Comparison of ENCODE assay signal across 8 cellular contexts in genomic region chr2:182650704-182651103, GRCh38.
DNase-seq lines count a peak whose midpoint lies in the region; TF ChIP-seq lines count a peak whose summit lies in the region.

No MANE protein-coding gene starts in this region.

- H3K9me3 ChIP-seq in DOHH2 (ENCODE audit: control insufficient read depth, insufficient read depth, low read length) (no peaks in the 10 kb centered on the region), Peyer's patch (no peaks in the 10 kb centered on the region), prostate gland (no peaks in the 10 kb centered on the region)

- no peaks in the 10 kb centered on the region for H3F3A ChIP-seq in DOHH2 (ENCODE audit: control insufficient read depth, insufficient read depth)

- peak; percentile 63 for TF ChIP-seq CTCF in DOHH2 (IDR thresholded peaks at IDR 0.05; ENCODE audit: low read depth, low read length, poor library complexity, severe bottlenecking)
- peak in 4 of 6 experiments; percentile 42 to 60 (median 54) for TF ChIP-seq CTCF in Peyer's patch (IDR thresholded peaks at IDR 0.05)
- TF ChIP-seq CTCF in fibroblast of mammary gland (conservative IDR thresholded peaks at IDR 0.05; ENCODE audit: control insufficient read depth, insufficient read depth, low read depth, low read length), result peak; percentile 41
- peak; percentile 10 to 60 (median 54) for TF ChIP-seq CTCF in prostate gland (IDR thresholded peaks at IDR 0.05)

- no peaks in the 10 kb centered on the region for H3K36me3 ChIP-seq in DOHH2 (ENCODE audit: control insufficient read depth, low read length)
- no peaks in the 10 kb centered on the region for H3K36me3 ChIP-seq in Peyer's patch
- no peaks in the 10 kb centered on the region for H3K36me3 ChIP-seq in prostate gland

- H3K27me3 ChIP-seq in DOHH2 (ENCODE audit: control insufficient read depth, low read length) (no peaks in the 10 kb centered on the region), Peyer's patch (no peaks in the 10 kb centered on the region), prostate gland (replicated peaks; ENCODE audit: insufficient read depth) (no peaks in the 10 kb centered on the region)

- H3K79me2 ChIP-seq in DOHH2 (ENCODE audit: control insufficient read depth, low read length), result no peaks in the 10 kb centered on the region

- H3K4me3 Mint-ChIP-seq in T-helper 2 cell treated with Interferon-gamma antibody and Interleukin-4, amounts not matched to agents 5 μg/mL and 100 μg/mL, for 36 hours, result no peak overlapping the region

- TF ChIP-seq POLR2A in Peyer's patch (IDR thresholded peaks at IDR 0.05), result no peak
- TF ChIP-seq POLR2A in prostate gland (IDR thresholded peaks at IDR 0.05), result no peak

- intact Hi-C loops in prostate gland (cut with DNase I), result loop anchor here (2.0 kb wide), 1 partner anchor 464 kb away; no protein-coding TSS in a partner anchor

- H3K9me2 ChIP-seq in DOHH2 (replicated peaks; ENCODE audit: control insufficient read depth, low read length), result no peaks in the 10 kb centered on the region

- WGBS in prostate gland, result 39% methylated on average over 4 of the region's 4 CpGs

- H3K9me3 Mint-ChIP-seq in T-helper 2 cell treated with Interferon-gamma antibody and Interleukin-4, amounts not matched to agents 5 μg/mL and 100 μg/mL, for 36 hours, result no peaks in the 10 kb centered on the region

- H3K4me1 Mint-ChIP-seq in T-helper 2 cell treated with Interferon-gamma antibody and Interleukin-4, amounts not matched to agents 5 μg/mL and 100 μg/mL, for 36 hours (ENCODE audit: low read depth), result peaks cover 16% of the 10 kb centered on the region

- no peaks in the 10 kb centered on the region for H4K20me1 ChIP-seq in DOHH2 (ENCODE audit: control insufficient read depth, insufficient read depth, low read depth, low read length)

- DNase-seq in HT1080 (ENCODE audit: low read depth) (peak; percentile 65), Peyer's patch (no peak), fibroblast of mammary gland (ENCODE audit: low read depth) (peak; percentile 79), prostate gland (ENCODE audit: low spot score) (no peak), mesenteric fat pad (ENCODE audit: low spot score) (no peak), NCI-H187 (lab: John Stamatoyannopoulos, UW) (no peak)
- DNase-seq in T-helper 2 cell treated with Interferon-gamma antibody and Interleukin-4, amounts not matched to agents 5 μg/mL and 100 μg/mL, for 36 hours (ENCODE audit: low spot score), result no peak

- H3K4me1 ChIP-seq in DOHH2 (ENCODE audit: control insufficient read depth, low read length), result peaks cover 9% of the 10 kb centered on the region
- peaks cover 0 to 4% (median 0%) of the 10 kb centered on the region in 4 donors for H3K4me1 ChIP-seq in Peyer's patch
- no peaks in the 10 kb centered on the region for H3K4me1 ChIP-seq in prostate gland (replicated peaks)

- H3K4me3 ChIP-seq in DOHH2 (ENCODE audit: low read length), result no peak overlapping the region
- H3K4me3 ChIP-seq in Peyer's patch, result no peak overlapping the region
- no peak overlapping the region for H3K4me3 ChIP-seq in fibroblast of mammary gland (ENCODE audit: control insufficient read depth, low read depth, low read length)
- no peak overlapping the region for H3K4me3 ChIP-seq in prostate gland

- H3K27ac ChIP-seq in DOHH2 (ENCODE audit: low read depth, low read length) (no peak overlapping the region), Peyer's patch (no peak overlapping the region), prostate gland (no peak overlapping the region)

- H3K4me2 ChIP-seq in DOHH2 (ENCODE audit: low read length), result peak overlapping the region; percentile 25; the same call in 1 of the 2 replicates

- no peak overlapping the region for H3K27ac Mint-ChIP-seq in T-helper 2 cell treated with Interferon-gamma antibody and Interleukin-4, amounts not matched to agents 5 μg/mL and 100 μg/mL, for 36 hours

- peaks cover 4% of the 10 kb centered on the region for H3K27me3 Mint-ChIP-seq in T-helper 2 cell treated with Interferon-gamma antibody and Interleukin-4, amounts not matched to agents 5 μg/mL and 100 μg/mL, for 36 hours (ENCODE audit: low read depth)

- H3K36me3 Mint-ChIP-seq in T-helper 2 cell treated with Interferon-gamma antibody and Interleukin-4, amounts not matched to agents 5 μg/mL and 100 μg/mL, for 36 hours (ENCODE audit: low read depth), result no peaks in the 10 kb centered on the region

Comparison
In these comparisons a context has a peak if more than half of its experiments do, and no peak if none do; other contexts are left out.
1. DNase-seq: peak in HT1080 (single experiment) and fibroblast of mammary gland (single experiment); none in Peyer's patch (0 of 3), prostate gland (single experiment), mesenteric fat pad (single experiment), T-helper 2 cell treated with Interferon-gamma antibody and Interleukin-4, amounts not matched to agents 5 μg/mL and 100 μg/mL, for 36 hours (single experiment) and NCI-H187 (0 of 2).
2. Peak in every context shown above with its lines, with median percentiles within 50 percentile points of each other: CTCF ChIP-seq.